In the genomic region with DNA sequence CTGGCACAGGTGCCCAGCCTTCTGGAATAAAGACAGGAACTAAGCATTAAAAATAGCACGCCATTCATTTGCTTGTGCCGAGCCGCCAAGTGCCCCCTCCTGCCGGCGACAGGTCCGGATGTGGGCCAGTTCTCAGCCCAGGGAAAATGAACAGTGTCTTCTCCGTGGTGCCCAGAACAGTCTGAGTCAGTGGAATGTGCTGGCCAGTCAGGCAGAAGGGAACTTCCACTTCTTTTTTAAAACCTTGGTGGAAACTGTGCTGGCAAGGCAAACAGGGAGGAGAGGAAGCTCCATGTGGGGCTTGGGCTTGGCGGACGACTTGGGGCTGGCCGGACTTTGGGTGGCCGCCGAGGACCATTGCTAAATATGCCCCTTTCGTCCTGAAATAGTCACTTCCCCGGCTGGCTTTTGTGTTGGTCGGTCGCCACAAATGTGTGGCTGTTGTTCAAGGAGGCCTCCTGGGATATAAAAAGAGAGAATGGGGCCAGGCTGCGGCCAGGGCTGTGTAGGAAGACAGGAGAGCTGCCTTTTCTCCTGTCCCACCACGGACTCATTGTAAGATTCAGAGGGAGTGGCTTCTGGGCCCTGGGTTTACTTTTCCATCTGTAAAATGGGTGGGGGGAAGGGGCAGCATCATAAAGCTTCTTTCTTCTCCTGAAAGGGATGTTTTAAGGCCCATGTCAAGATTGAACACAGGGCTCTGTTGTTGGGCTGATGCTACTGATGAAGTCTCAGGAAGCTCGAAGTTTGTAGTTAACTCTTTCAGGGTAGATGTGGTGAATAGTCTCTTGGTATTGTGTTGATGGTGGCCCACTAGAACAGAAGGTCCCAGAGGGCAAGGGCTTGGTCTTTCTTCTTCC, we compare ENCODE assay signal across 8 cellular contexts.
DNase-seq lines count a peak whose midpoint lies in the region; ATAC-seq and TF ChIP-seq lines count a peak whose summit lies in the region.

No MANE protein-coding gene starts in this region.

- H3K36me3 Mint-ChIP-seq in nephron progenitor cell (ENCODE audit: low read depth): peaks cover 12% of the 10 kb centered on the region

- H3K27me3 Mint-ChIP-seq in nephron progenitor cell (ENCODE audit: low read depth, poor library complexity): peaks cover 6% of the 10 kb centered on the region

- TF ChIP-seq POLR2A in uterus (IDR thresholded peaks at IDR 0.05): no peak

- H3K27ac Mint-ChIP-seq in nephron progenitor cell: no peak overlapping the region

- H3K4me1 Mint-ChIP-seq in nephron progenitor cell: peaks cover 43% of the 10 kb centered on the region

- ATAC-seq in mucosa of descending colon: peak; percentile 65

- no peaks in the 10 kb centered on the region for H3K27me3 ChIP-seq in uterus

- intact Hi-C loops in mucosa of descending colon (cut with DNase I, micrococcal nuclease) (no loop called here), uterus (cut with DNase I; ENCODE audit: low total_unique reads) (no loop called here)

- H3K36me3 ChIP-seq in mucosa of descending colon (ENCODE audit: low read depth) (no peaks in the 10 kb centered on the region), uterus (no peaks in the 10 kb centered on the region)

- H3K4me1 ChIP-seq in mucosa of descending colon (ENCODE audit: low read depth): no peaks in the 10 kb centered on the region
- H3K4me1 ChIP-seq in uterus: no peaks in the 10 kb centered on the region

- no peak overlapping the region for H3K4me3 Mint-ChIP-seq in nephron progenitor cell

- H3K27ac ChIP-seq in uterus: no peak overlapping the region

- DNase-seq in CD1c-positive myeloid dendritic cell (ENCODE audit: extremely low spot score): peak; percentile 78
- DNase-seq in RPMI7951 (ENCODE audit: low read depth): peak; percentile 93
- peak; percentile 75 for DNase-seq in dermis blood vessel endothelial cell
- DNase-seq in mucosa of descending colon: peak in 1 of 3 donors; percentile 66
- DNase-seq in uterus: peak; percentile 34 to 51
- DNase-seq in activated CD8-positive, alpha-beta memory T cell treated with anti-CD3 and anti-CD28 coated beads, Interleukin-2, amount 50 U/mL, for 4 hours: no peak
- DNase-seq in nephron progenitor cell: no peak
- DNase-seq in COLO668 (lab: John Stamatoyannopoulos, UW; ENCODE audit: unreplicated experiment): no peak

- no peak overlapping the region for H3K4me3 ChIP-seq in mucosa of descending colon
- H3K4me3 ChIP-seq in uterus: no peak overlapping the region

- H3K9me3 ChIP-seq in mucosa of descending colon (no peaks in the 10 kb centered on the region), uterus (no peaks in the 10 kb centered on the region)

- TF ChIP-seq CTCF in mucosa of descending colon (IDR thresholded peaks at IDR 0.05) (no peak), uterus (IDR thresholded peaks at IDR 0.05) (no peak), nephron progenitor cell (IDR thresholded peaks at IDR 0.05) (no peak)

- peaks cover 4% of the 10 kb centered on the region for H3K9me3 Mint-ChIP-seq in nephron progenitor cell

Comparison
In these comparisons a context has a peak if more than half of its experiments do, and no peak if none do; other contexts are left out.
1. DNase-seq: peak in CD1c-positive myeloid dendritic cell (single experiment), RPMI7951 (single experiment), dermis blood vessel endothelial cell (single experiment) and uterus (2 of 2); none in activated CD8-positive, alpha-beta memory T cell treated with anti-CD3 and anti-CD28 coated beads, Interleukin-2, amount 50 U/mL, for 4 hours (single experiment), nephron progenitor cell (single experiment) and COLO668 (single experiment).